1 cellular context compared by ENCODE assay signal in genomic region chr4:8549352-8549931, GRCh38.
TF ChIP-seq lines count a peak whose summit lies in the region.

No MANE protein-coding gene starts in this region.

TF ChIP-seq in K562, 482 proteins besides CTCF, POLR2A, EP300 and RAD21 (continued from another document):
- TF ChIP-seq KDM5B (IDR thresholded peaks at IDR 0.05; ENCODE audit: insufficient replicate concordance, low read depth, low read length) (peak; percentile 13), ZNF311 (CRISPR knock-in tag; IDR thresholded peaks at IDR 0.05) (0 out of 2 replicates have a peak, but pooled peaks have one; percentile 29), ZNF24 (IDR thresholded peaks at IDR 0.05) (no peak), TSHZ1 (CRISPR knock-in tag; IDR thresholded peaks at IDR 0.05) (peak; percentile 36; the same call in 1 of the 2 replicates), HINFP (tag; conservative IDR thresholded peaks at IDR 0.05; ENCODE audit: low read depth) (0 out of 2 replicates have a peak, but pooled peaks have one; percentile 13), EGR1 (conservative IDR thresholded peaks at IDR 0.05) (peak; percentile 54), SRSF7 (optimal IDR thresholded peaks at IDR 0.05; ENCODE audit: low read depth, low read length) (no peak), DMBX1 (CRISPR knock-in tag; IDR thresholded peaks at IDR 0.05; ENCODE audit: borderline replicate concordance) (peak; percentile 70; the same call in 1 of the 2 replicates), NBN (IDR thresholded peaks at IDR 0.05; ENCODE audit: low read depth) (no peak), JUND (IDR thresholded peaks at IDR 0.05; ENCODE audit: borderline replicate concordance, low read depth, low read length) (no peak), JUND (tag; IDR thresholded peaks at IDR 0.05; ENCODE audit: borderline replicate concordance, low read depth, low read length) (peak; percentile 14; the same call in 1 of the 3 replicates), MYC (IDR thresholded peaks at IDR 0.05; ENCODE audit: low read depth, low read length) (0 out of 2 replicates have a peak, but pooled peaks have one; percentile 28), MYC (CRISPR knock-in tag; IDR thresholded peaks at IDR 0.05; ENCODE audit: borderline replicate concordance, low read depth) (no peak), XRCC3 (IDR thresholded peaks at IDR 0.05) (no peak), NCOR1 (IDR thresholded peaks at IDR 0.05) (no peak), ZFX (CRISPR knock-in tag; IDR thresholded peaks at IDR 0.05) (0 out of 2 replicates have a peak, but pooled peaks have one; percentile 16), CREM (IDR thresholded peaks at IDR 0.05; ENCODE audit: low read depth) (no peak), ETV5 (CRISPR knock-in tag; IDR thresholded peaks at IDR 0.05; ENCODE audit: low read depth) (peak; percentile 72; the same call in 1 of the 2 replicates), NCOA2 (IDR thresholded peaks at IDR 0.05; ENCODE audit: partially characterized antibody in 2 of 2) (no peak), MGA (IDR thresholded peaks at IDR 0.05) (peak; percentile 37; the same call in 1 of the 2 replicates), ARID1B (IDR thresholded peaks at IDR 0.05) (peak; percentile 28), KHSRP (IDR thresholded peaks at IDR 0.05) (no peak), POLR2G (IDR thresholded peaks at IDR 0.05; ENCODE audit: low read depth, low read length) (peak; percentile 49; the same call in 1 of the 2 replicates), ZNF639 (CRISPR knock-in tag; conservative IDR thresholded peaks at IDR 0.05 in 1 of 2, IDR thresholded peaks at IDR 0.05 in 1 of 2) (0 out of 4 replicates have a peak, but pooled peaks of 1 of the 2 experiments have one; percentile 41), SMAD4 (CRISPR knock-in tag; conservative IDR thresholded peaks at IDR 0.05) (peak; percentile 90), GATAD2A (IDR thresholded peaks at IDR 0.05) (peak; percentile 34; the same call in 1 of the 2 replicates), BHLHE40 (IDR thresholded peaks at IDR 0.05; ENCODE audit: low read length) (peak; percentile 18; the same call in 1 of the 2 replicates), GABPA (tag; conservative IDR thresholded peaks at IDR 0.05; ENCODE audit: low read depth) (0 out of 2 replicates have a peak, but pooled peaks have one; percentile 29), CTBP1 (IDR thresholded peaks at IDR 0.05; ENCODE audit: borderline replicate concordance) (peak; percentile 36; the same call in 1 of the 2 replicates), ELF1 (tag; IDR thresholded peaks at IDR 0.05) (peak; percentile 43; the same call in 1 of the 2 replicates)
TF ChIP-seq in K562: peak in this region for 40.
